Comparison of ENCODE assay signal across 1 cellular context in the genomic region with DNA sequence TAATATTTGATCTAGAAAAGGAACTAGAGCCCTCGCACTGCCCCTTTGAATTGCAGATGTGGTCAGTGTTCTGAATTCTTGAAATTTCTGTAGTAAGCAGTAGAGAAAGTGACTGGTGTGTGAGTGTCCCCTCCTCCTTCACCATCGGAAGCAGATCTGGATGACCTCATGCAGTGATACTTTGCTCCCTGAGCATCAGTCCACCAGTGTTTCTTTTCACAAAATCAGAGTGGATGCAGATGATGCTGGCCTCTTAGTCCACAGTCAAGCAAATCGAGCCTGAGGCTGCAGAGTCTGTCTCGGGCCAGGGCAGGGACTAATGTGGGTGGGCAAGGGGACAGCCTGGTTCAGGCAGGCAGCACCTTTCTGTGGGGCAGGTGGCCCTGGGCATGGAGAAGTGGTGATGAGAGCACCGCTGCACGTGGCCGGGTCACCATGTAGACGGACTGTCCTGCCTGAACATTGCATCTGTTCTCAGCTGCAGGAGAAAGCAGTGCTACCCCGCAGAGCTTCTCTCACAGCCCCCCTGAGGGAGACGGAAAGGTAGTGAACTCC.
TF ChIP-seq lines count a peak whose summit lies in the region.

No MANE protein-coding gene starts in this region.

TF ChIP-seq in endothelial cell of umbilical vein, 7 proteins besides CTCF, POLR2A, EP300 and RAD21:
- TF ChIP-seq POLR2AphosphoS5 (IDR thresholded peaks at IDR 0.05; ENCODE audit: insufficient read depth, low read depth, low read length), result no peak
- no peak for TF ChIP-seq FOS (IDR thresholded peaks at IDR 0.05; ENCODE audit: borderline replicate concordance, insufficient read depth, low read length)
- no peak for TF ChIP-seq GATA2 (IDR thresholded peaks at IDR 0.05; ENCODE audit: insufficient read depth, insufficient read length, low read depth, low read length)
- no peak for TF ChIP-seq EZH2 (IDR thresholded peaks at IDR 0.05; ENCODE audit: borderline replicate concordance, low read depth, low read length, severe bottlenecking)
- TF ChIP-seq JUN (IDR thresholded peaks at IDR 0.05; ENCODE audit: borderline replicate concordance, insufficient read depth, insufficient read length, low read depth), result no peak
- no peak for TF ChIP-seq MAX (IDR thresholded peaks at IDR 0.05; ENCODE audit: insufficient read depth, insufficient read length)
- TF ChIP-seq MYC (IDR thresholded peaks at IDR 0.05; ENCODE audit: low read depth, low read length), result no peak
